11 cellular contexts compared by ENCODE assay signal in the genomic region with DNA sequence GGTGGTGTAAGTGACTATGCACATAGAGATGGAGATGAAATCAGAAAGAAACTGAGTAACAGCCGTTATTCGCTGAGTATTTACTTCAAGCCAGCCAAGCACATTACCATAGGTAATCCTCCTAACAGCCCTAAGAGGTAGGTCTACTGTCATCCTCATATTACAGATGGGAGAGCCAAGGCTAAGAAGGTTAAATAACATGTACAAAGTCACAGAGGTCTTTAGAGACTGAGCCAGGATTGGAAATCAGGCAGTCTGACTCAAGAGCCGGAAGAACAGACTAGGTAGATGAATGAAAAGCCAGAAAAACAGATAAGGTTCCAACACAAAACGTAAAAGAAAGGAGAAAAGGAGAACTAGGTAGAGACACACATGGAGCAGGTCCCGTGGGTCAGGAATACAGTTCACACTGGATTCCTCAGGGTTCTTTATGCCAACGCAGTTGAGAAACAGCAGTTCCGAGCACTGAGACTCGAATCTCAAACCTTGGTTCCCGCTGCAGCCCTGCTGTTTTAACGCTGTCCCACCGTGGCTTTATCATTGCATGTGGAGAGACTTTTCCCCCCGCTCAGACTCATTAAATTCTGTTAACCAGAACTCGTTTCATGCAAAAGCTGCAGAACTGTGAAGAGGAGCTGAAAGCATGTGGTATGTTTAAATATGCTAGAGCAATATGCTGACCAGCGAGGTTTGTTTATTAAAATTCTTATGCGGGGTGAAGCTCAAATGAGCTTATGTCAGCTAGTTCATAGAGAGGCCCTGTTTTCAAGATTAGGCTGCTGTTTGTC.
DNase-seq lines count a peak whose midpoint lies in the region; TF ChIP-seq lines count a peak whose summit lies in the region.
"Had no signal": no experiment of that assay in that cellular context is flagged by ENCODE, and none has a peak within 500 bp of the region (broad histone marks: within the 10 kb centered on the region; RNA-seq: fewer than 3 reads in every experiment).

No MANE protein-coding gene starts in this region.

- no peaks in the 10 kb centered on the region for H3K9me3 ChIP-seq in KOPT-K1 (ENCODE audit: insufficient read depth, low read length, poor library complexity, severe bottlenecking)
- H3K9me3 ChIP-seq: tibial artery had no signal

- H3K4me1 Mint-ChIP-seq in activated naive CD8-positive, alpha-beta T cell treated with anti-CD3 and anti-CD28 coated beads for 36 hours, result peaks cover 25% of the 10 kb centered on the region
- H3K4me1 Mint-ChIP-seq in nephron, result peaks cover 16% of the 10 kb centered on the region

- peaks cover 2% of the 10 kb centered on the region for H3K36me3 Mint-ChIP-seq in activated naive CD8-positive, alpha-beta T cell treated with anti-CD3 and anti-CD28 coated beads for 36 hours
- no peaks in the 10 kb centered on the region for H3K36me3 Mint-ChIP-seq in nephron (ENCODE audit: low read depth)

- peak overlapping the region; percentile 58 for H3K27ac ChIP-seq in KOPT-K1 (ENCODE audit: low read depth, low read length, poor library complexity, severe bottlenecking)
- H3K27ac ChIP-seq: tibial artery had no signal

- DNase-seq in NOMO-1 treated with DMSO at 0.1 percent for 48 hours (lab: John Stamatoyannopoulos, UW; ENCODE audit: unreplicated experiment) (peak; percentile 49), NOMO-1 treated with dmso at 0.1 percent for 144 hours (lab: John Stamatoyannopoulos, UW; ENCODE audit: unreplicated experiment) (no peak), NCI-H2081 treated with DMSO at 0.1 percent for 48 hours (lab: John Stamatoyannopoulos, UW) (no peak), NK-92 (lab: John Stamatoyannopoulos, UW; ENCODE audit: unreplicated experiment) (no peak)
- no peak for DNase-seq in activated naive CD8-positive, alpha-beta T cell treated with anti-CD3 and anti-CD28 coated beads for 36 hours
- no peak for DNase-seq in activated CD8-positive, alpha-beta memory T cell treated with anti-CD3 and anti-CD28 coated beads, Interleukin-2, amount 50 U/mL, for 4 hours
- DNase-seq: activated T-cell treated with anti-CD3 and anti-CD28 coated beads, Interleukin-2, amount 50 U/mL, for 1 hour; head of caudate nucleus; tibial artery had no signal

- no peaks in the 10 kb centered on the region for H3K36me3 ChIP-seq in KOPT-K1 (ENCODE audit: insufficient read depth, low read length)
- H3K36me3 ChIP-seq: tibial artery had no signal

- H3K9me3 Mint-ChIP-seq in activated naive CD8-positive, alpha-beta T cell treated with anti-CD3 and anti-CD28 coated beads for 36 hours, result no peaks in the 10 kb centered on the region
- no peaks in the 10 kb centered on the region for H3K9me3 Mint-ChIP-seq in nephron

- H3K27me3 Mint-ChIP-seq in activated naive CD8-positive, alpha-beta T cell treated with anti-CD3 and anti-CD28 coated beads for 36 hours, result no peaks in the 10 kb centered on the region
- peaks cover 8% of the 10 kb centered on the region for H3K27me3 Mint-ChIP-seq in nephron (ENCODE audit: low read depth)

- H3K27ac Mint-ChIP-seq in activated naive CD8-positive, alpha-beta T cell treated with anti-CD3 and anti-CD28 coated beads for 36 hours, result peak overlapping the region; percentile 46
- H3K27ac Mint-ChIP-seq in nephron, result peak overlapping the region; percentile 78 to 91 (median 87)

- TF ChIP-seq CTCF in nephron (IDR thresholded peaks at IDR 0.05; ENCODE audit: unreplicated experiment in 3 of 3), result no peak

- H3K4me3 Mint-ChIP-seq in activated naive CD8-positive, alpha-beta T cell treated with anti-CD3 and anti-CD28 coated beads for 36 hours, result no peak overlapping the region
- H3K4me3 Mint-ChIP-seq in nephron, result peak overlapping the region in 1 of 3 experiments; percentile 29
